In genomic region chr15:53625962-53626845, GRCh38 we compare ENCODE assay signal across 19 cellular contexts.
DNase-seq lines count a peak whose midpoint lies in the region; TF ChIP-seq lines count a peak whose summit lies in the region.
"Had no signal": no experiment of that assay in that cellular context is flagged by ENCODE, and none has a peak within 500 bp of the region (broad histone marks: within the 10 kb centered on the region; RNA-seq: fewer than 3 reads in every experiment).

No MANE protein-coding gene starts in this region.

- H3K4me3 ChIP-seq in iPS-20b (ENCODE audit: low read length) (no peak overlapping the region; the same call in 1 of the 2 replicates), adrenal gland (no peak overlapping the region)
- H3K4me3 ChIP-seq: Peyer's patch, SJCRH30 had no signal

- H3K9ac ChIP-seq in iPS-20b (ENCODE audit: low read depth, low read length), result peak overlapping the region; percentile 2; the same call in 1 of the 2 replicates
- H3K9ac ChIP-seq: KMS-11 had no signal

- peaks cover 3% of the 10 kb centered on the region; the same call in 1 of the 2 replicates for H3K9me3 ChIP-seq in iPS-20b (ENCODE audit: insufficient read depth, low read depth, low read length)
- peaks cover 0 to 5% (median 0%) of the 10 kb centered on the region in 3 donors for H3K9me3 ChIP-seq in adrenal gland (replicated peaks in 1 of 3)
- H3K9me3 ChIP-seq: Peyer's patch, SJCRH30 had no signal

- H3K36me3 ChIP-seq in iPS-20b (ENCODE audit: insufficient read depth, low read depth, low read length), result no peaks in the 10 kb centered on the region
- H3K36me3 ChIP-seq in adrenal gland (replicated peaks in 1 of 2), result no peaks in the 10 kb centered on the region
- H3K36me3 ChIP-seq: Peyer's patch, SJCRH30 had no signal

- H3K36me3 Mint-ChIP-seq in chondrocyte (ENCODE audit: low read depth) (no peaks in the 10 kb centered on the region), immature natural killer cell (no peaks in the 10 kb centered on the region)
- H3K36me3 Mint-ChIP-seq: CD8-positive, alpha-beta T cell had no signal

- TF ChIP-seq POLR2A in adrenal gland (IDR thresholded peaks at IDR 0.05), result no peak

- H3K4me3 Mint-ChIP-seq in chondrocyte (ENCODE audit: unreplicated experiment) (no peak overlapping the region), immature natural killer cell (no peak overlapping the region)
- H3K4me3 Mint-ChIP-seq: CD8-positive, alpha-beta T cell had no signal

- H3K27me3 Mint-ChIP-seq in chondrocyte (ENCODE audit: low read depth) (peaks cover 3% of the 10 kb centered on the region), immature natural killer cell (ENCODE audit: low read depth in 3 of 3) (peaks cover 0 to 1% (median 0%) of the 10 kb centered on the region in 3 donors)

- H3K4me1 Mint-ChIP-seq in chondrocyte (ENCODE audit: low read depth) (no peaks in the 10 kb centered on the region), immature natural killer cell (no peaks in the 10 kb centered on the region)

- H3K4me1 ChIP-seq in iPS-20b (ENCODE audit: insufficient read depth, low read length) (peaks cover 16% of the 10 kb centered on the region; the same call in 1 of the 2 replicates), adrenal gland (replicated peaks in 1 of 2) (no peaks in the 10 kb centered on the region)
- H3K4me1 ChIP-seq: Peyer's patch, SJCRH30 had no signal

- H3K9me3 Mint-ChIP-seq in chondrocyte (ENCODE audit: low read depth) (no peaks in the 10 kb centered on the region), immature natural killer cell (peaks cover 0 to 13% (median 3%) of the 10 kb centered on the region in 6 donors)

- WGBS in adrenal gland, 4 donors, result 89 to 93% (median 90%) methylated on average over 20 to 22 of the region's 22 CpGs

- H3K27ac ChIP-seq in iPS-20b (ENCODE audit: low read length), result peak overlapping the region; percentile 4
- H3K27ac ChIP-seq in adrenal gland, result no peak overlapping the region
- H3K27ac ChIP-seq: KMS-11, Peyer's patch, SJCRH30 had no signal

- H3K27ac Mint-ChIP-seq in chondrocyte (ENCODE audit: unreplicated experiment), result no peak overlapping the region
- no peak overlapping the region for H3K27ac Mint-ChIP-seq in immature natural killer cell
- H3K27ac Mint-ChIP-seq: CD8-positive, alpha-beta T cell had no signal

- peak; percentile 3 for DNase-seq in ELF-1 (ENCODE audit: low read depth, low spot score)
- peak; percentile 55 for DNase-seq in chondrocyte (ENCODE audit: low spot score)
- DNase-seq in posterior vena cava (ENCODE audit: low spot score), result peak; percentile 64
- DNase-seq in adrenal gland, result no peak
- DNase-seq in NCI-H510A treated with DMSO at 0.1 percent for 48 hours (lab: John Stamatoyannopoulos, UW), result no peak
- DNase-seq in immature natural killer cell, result no peak
- DNase-seq: 8988T; AML-193; C1 segment of cervical spinal cord; CD8-positive, alpha-beta T cell; IMR-90; NCI-H1105 treated with DMSO at 0.1 percent for 48 hours; NCI-H2029 treated with DMSO at 0.1 percent for 48 hours; NCI-H345; NCI-H526; Peyer's patch; SJCRH30 had no signal

- H3K27me3 ChIP-seq in iPS-20b (ENCODE audit: insufficient read depth, low read length) (no peaks in the 10 kb centered on the region), adrenal gland (no peaks in the 10 kb centered on the region)
- H3K27me3 ChIP-seq: Peyer's patch, SJCRH30 had no signal

- TF ChIP-seq CTCF in chondrocyte (IDR thresholded peaks at IDR 0.05) (no peak), adrenal gland (IDR thresholded peaks at IDR 0.05) (no peak)

- intact Hi-C loops in posterior vena cava (cut with DNase I) (no loop called here), adrenal gland (cut with DNase I) (no loop called here)

Comparison
In these comparisons a context has a peak if more than half of its experiments do, and no peak if none do; other contexts are left out.
1. DNase-seq: peak in ELF-1 (single experiment), chondrocyte (single experiment) and posterior vena cava (single experiment); none in adrenal gland (0 of 7), NCI-H510A treated with DMSO at 0.1 percent for 48 hours (single experiment) and immature natural killer cell (0 of 3).